In the genomic region with DNA sequence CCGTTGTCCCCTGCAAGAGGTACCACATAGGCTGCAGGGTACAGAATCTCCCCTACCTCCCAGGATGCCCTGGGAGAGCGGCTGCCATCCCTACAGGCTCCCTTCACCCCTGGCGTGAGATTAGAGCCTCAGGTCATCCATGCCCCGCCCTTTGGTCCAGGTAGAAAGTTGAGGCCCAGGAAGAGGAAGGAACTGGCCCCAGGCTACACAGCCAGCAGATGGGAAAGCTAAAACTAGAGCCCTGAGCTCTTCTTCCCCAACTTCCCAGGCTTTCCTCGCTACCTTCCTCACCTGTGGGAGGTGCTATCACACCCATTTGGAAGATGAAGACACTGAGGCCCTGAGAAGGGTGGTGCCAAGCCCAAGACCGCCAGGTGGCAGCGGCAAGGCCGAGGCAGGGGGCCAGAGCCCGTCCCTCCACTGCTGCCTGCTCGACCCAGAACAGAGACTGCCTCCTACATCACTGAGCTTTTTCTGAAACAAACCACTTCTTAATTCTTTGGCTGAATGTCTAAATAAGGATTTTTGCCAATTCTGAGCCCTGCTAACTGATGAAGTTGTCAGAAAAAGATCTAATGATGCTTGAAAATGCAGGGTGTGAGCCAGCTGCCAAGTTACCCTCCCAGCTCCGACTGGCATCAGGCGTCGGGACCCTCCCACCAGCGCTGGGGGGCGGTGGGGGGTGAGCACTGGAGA, we compare ENCODE assay signal across 1 cellular context.
TF ChIP-seq lines count a peak whose summit lies in the region.

No MANE protein-coding gene starts in this region.

TF ChIP-seq in K562, 482 proteins besides CTCF, POLR2A, EP300 and RAD21 (continued from another document):
- no peak for TF ChIP-seq CUX1 (CRISPR knock-in tag; IDR thresholded peaks at IDR 0.05)
- TF ChIP-seq, protein P1, sequence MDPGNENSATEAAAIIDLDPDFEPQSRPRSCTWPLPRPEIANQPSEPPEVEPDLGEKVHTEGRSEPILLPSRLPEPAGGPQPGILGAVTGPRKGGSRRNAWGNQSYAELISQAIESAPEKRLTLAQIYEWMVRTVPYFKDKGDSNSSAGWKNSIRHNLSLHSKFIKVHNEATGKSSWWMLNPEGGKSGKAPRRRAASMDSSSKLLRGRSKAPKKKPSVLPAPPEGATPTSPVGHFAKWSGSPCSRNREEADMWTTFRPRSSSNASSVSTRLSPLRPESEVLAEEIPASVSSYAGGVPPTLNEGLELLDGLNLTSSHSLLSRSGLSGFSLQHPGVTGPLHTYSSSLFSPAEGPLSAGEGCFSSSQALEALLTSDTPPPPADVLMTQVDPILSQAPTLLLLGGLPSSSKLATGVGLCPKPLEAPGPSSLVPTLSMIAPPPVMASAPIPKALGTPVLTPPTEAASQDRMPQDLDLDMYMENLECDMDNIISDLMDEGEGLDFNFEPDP (CRISPR knock-in tag; IDR thresholded peaks at IDR 0.05), result no peak
- TF ChIP-seq YY1 (IDR thresholded peaks at IDR 0.05; ENCODE audit: borderline replicate concordance in 1 of 3, control insufficient read depth in 1 of 3, extremely low read depth in 1 of 3, insufficient read depth in 3 of 3, insufficient read length in 1 of 3, insufficient replicate concordance in 2 of 3, low read depth in 1 of 3, low read length in 2 of 3), result no peak
- no peak for TF ChIP-seq DDX20 (tag; IDR thresholded peaks at IDR 0.05; ENCODE audit: low read depth)
- TF ChIP-seq TOE1 (IDR thresholded peaks at IDR 0.05; ENCODE audit: borderline replicate concordance), result no peak
- no peak for TF ChIP-seq TOE1 (CRISPR knock-in tag; IDR thresholded peaks at IDR 0.05; ENCODE audit: borderline replicate concordance, low read depth)
- no peak for TF ChIP-seq ZNF232 (CRISPR knock-in tag; IDR thresholded peaks at IDR 0.05)
- TF ChIP-seq DLX4 (CRISPR knock-in tag; IDR thresholded peaks at IDR 0.05), result no peak
- TF ChIP-seq ETV1 (tag; conservative IDR thresholded peaks at IDR 0.05; ENCODE audit: low read depth), result no peak
- TF ChIP-seq, protein P2, sequence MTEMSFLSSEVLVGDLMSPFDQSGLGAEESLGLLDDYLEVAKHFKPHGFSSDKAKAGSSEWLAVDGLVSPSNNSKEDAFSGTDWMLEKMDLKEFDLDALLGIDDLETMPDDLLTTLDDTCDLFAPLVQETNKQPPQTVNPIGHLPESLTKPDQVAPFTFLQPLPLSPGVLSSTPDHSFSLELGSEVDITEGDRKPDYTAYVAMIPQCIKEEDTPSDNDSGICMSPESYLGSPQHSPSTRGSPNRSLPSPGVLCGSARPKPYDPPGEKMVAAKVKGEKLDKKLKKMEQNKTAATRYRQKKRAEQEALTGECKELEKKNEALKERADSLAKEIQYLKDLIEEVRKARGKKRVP (CRISPR knock-in tag; IDR thresholded peaks at IDR 0.05), result no peak
- no peak for TF ChIP-seq ZNF764 (CRISPR knock-in tag; IDR thresholded peaks at IDR 0.05; ENCODE audit: low read depth)
- no peak for TF ChIP-seq POLR3G (IDR thresholded peaks at IDR 0.05; ENCODE audit: extremely low read depth, insufficient read length, insufficient replicate concordance)
- no peak for TF ChIP-seq MBD2 (IDR thresholded peaks at IDR 0.05; ENCODE audit: borderline replicate concordance, low read depth)
- no peak for TF ChIP-seq MECOM (CRISPR knock-in tag; IDR thresholded peaks at IDR 0.05)
- TF ChIP-seq KLF16 (IDR thresholded peaks at IDR 0.05), result no peak
